In the genomic region with DNA sequence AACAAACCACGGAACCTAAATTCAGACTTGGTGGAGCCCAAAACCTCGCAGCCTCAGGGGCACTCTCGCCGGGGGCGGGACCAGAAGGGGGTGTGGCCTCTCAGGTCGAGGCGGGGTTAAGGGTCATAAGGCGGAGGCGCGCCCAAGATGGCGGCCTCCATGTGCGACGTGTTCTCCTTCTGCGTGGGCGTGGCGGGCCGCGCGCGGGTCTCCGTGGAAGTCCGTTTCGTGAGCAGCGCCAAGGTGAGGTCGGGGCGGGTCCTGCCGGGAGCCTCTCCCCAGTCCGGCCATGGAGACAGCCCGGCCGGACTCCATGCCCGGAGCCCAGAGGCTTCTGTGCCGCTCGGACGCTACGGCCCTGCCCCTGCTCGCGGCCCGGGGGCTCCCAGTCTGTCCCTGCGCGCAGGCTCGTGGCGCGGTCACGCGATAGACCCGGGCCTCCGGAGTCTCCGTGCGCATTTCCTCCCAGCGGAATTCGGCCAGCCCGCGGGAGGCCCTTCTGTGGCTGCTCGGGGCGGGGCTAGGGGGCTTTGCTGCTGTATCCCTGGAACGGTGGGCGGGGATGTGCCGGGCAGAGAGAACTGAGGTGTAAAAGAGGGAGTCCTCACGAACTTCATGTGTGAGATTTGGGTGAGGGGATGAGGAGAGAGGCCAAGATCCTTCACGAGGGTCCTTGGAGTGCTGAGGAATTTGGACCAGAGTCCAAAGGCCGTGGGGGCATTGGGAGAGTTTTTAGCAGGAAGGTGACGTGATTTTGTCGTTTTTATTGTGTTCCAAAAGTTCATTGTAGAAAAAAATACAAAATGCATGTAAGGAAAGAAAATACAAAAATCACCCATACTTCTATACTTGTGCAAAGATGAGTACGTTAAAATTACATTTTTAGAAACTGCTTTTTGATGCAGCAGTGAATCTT, we compare ENCODE assay signal across 1 cellular context.
TF ChIP-seq lines count a peak whose summit lies in the region.

A gene (plus strand): TSS at position 126 of the 916 bp plus-strand sequence. CDS start 22 bp downstream, at position 148.

TF ChIP-seq in HepG2, 621 proteins besides CTCF, POLR2A, EP300 and RAD21 (continued from another document and continues in another):
- TF ChIP-seq, protein P1, sequence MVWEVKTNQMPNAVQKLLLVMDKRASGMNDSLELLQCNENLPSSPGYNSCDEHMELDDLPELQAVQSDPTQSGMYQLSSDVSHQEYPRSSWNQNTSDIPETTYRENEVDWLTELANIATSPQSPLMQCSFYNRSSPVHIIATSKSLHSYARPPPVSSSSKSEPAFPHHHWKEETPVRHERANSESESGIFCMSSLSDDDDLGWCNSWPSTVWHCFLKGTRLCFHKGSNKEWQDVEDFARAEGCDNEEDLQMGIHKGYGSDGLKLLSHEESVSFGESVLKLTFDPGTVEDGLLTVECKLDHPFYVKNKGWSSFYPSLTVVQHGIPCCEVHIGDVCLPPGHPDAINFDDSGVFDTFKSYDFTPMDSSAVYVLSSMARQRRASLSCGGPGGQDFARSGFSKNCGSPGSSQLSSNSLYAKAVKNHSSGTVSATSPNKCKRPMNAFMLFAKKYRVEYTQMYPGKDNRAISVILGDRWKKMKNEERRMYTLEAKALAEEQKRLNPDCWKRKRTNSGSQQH (CRISPR knock-in tag; IDR thresholded peaks at IDR 0.05; ENCODE audit: low read depth) = 0 out of 2 replicates have a peak, but pooled peaks have one; percentile 56
- TF ChIP-seq, protein P2, sequence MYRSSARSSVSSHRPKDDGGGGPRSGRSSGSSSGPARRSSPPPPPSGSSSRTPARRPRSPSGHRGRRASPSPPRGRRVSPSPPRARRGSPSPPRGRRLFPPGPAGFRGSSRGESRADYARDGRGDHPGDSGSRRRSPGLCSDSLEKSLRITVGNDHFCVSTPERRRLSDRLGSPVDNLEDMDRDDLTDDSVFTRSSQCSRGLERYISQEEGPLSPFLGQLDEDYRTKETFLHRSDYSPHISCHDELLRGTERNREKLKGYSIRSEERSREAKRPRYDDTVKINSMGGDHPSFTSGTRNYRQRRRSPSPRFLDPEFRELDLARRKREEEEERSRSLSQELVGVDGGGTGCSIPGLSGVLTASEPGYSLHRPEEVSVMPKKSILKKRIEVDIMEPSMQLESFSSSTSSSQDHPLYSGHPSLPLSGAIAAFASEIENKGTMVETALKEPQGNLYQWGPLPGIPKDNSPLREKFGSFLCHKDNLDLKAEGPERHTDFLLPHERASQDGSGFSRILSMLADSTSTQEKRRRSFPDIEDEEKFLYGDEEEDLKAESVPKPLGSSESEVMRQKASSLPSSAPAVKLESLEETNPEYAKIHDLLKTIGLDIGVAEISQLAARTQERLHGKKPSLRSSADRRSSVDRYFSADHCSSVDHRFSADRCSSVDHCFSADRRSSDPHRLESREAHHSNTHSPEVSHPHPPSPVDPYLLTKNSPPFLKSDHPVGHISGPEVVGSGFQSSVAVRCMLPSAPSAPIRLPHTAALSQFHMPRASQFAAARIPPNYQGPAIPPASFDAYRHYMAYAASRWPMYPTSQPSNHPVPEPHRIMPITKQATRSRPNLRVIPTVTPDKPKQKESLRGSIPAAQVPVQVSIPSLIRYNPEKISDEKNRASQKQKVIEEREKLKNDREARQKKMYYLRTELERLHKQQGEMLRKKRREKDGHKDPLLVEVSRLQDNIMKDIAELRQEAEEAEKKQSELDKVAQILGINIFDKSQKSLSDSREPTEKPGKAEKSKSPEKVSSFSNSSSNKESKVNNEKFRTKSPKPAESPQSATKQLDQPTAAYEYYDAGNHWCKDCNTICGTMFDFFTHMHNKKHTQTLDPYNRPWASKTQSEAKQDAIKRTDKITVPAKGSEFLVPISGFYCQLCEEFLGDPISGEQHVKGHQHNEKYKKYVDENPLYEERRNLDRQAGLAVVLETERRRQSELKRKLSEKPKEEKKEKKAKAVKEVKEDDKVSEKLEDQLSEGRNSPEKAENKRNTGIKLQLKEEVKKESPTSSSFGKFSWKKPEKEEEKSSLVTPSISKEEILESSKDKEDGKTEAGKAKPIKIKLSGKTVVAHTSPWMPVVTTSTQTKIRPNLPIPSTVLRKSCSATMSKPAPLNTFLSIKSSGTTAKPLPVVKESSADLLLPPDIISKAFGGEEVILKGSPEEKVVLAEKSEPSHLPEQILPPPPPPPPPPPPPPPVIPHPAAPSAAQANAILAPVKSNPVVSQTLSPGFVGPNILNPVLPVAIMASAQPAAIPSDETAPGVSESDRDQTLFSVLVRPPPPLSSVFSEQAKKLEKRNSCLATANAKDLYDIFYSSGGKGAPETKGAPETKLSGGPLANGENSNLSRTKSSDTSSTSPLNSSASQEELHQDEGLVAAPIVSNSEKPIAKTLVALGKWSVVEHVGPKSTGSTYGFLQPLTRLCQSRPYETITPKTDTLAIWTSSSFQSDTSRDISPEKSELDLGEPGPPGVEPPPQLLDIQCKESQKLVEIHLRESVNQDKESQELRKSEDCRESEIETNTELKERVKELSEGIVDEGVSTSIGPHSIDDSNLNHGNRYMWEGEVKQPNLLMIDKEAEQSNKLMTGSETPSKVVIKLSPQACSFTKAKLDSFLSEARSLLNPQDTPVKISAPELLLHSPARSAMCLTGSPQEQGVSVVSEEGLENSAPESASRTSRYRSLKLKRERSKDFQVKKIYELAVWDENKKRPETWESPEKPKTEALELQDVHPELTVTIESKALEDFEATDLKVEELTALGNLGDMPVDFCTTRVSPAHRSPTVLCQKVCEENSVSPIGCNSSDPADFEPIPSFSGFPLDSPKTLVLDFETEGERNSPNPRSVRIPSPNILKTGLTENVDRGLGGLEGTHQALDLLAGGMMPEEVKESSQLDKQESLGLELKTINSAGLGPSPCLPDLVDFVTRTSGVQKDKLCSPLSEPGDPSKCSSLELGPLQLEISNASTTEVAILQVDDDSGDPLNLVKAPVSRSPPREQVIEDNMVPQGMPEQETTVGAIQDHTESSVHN (CRISPR knock-in tag; IDR thresholded peaks at IDR 0.05) = no peak
- TF ChIP-seq ZNF720 (CRISPR knock-in tag; IDR thresholded peaks at IDR 0.05) (peak; percentile 13; the same call in 1 of the 2 replicates), ZNF317 (CRISPR knock-in tag; IDR thresholded peaks at IDR 0.05) (peak; percentile 67; the same call in 1 of the 2 replicates), ARNTL (CRISPR knock-in tag; IDR thresholded peaks at IDR 0.05) (peak; percentile 39), ZNF777 (CRISPR knock-in tag; IDR thresholded peaks at IDR 0.05) (peak; percentile 56), ZNF883 (CRISPR knock-in tag; IDR thresholded peaks at IDR 0.05; ENCODE audit: not compliant biosample characterization) (peak; percentile 68), ZNF235 (CRISPR knock-in tag; IDR thresholded peaks at IDR 0.05; ENCODE audit: borderline replicate concordance) (peak; percentile 80), ZNF577 (CRISPR knock-in tag; IDR thresholded peaks at IDR 0.05; ENCODE audit: borderline replicate concordance, low read depth) (0 out of 2 replicates have a peak, but pooled peaks have one; percentile 63), JUND (CRISPR knock-in tag; IDR thresholded peaks at IDR 0.05) (peak; percentile 67; the same call in 1 of the 2 replicates), ZNF20 (CRISPR knock-in tag; IDR thresholded peaks at IDR 0.05) (peak; percentile 57; the same call in 1 of the 2 replicates), PHB2 (IDR thresholded peaks at IDR 0.05; ENCODE audit: partially characterized antibody) (no peak), HNRNPLL (IDR thresholded peaks at IDR 0.05; ENCODE audit: low read depth, low read length, poor library complexity, severe bottlenecking) (peak; percentile 91), KMT2B (CRISPR knock-in tag; IDR thresholded peaks at IDR 0.05) (peak; percentile 90), SSRP1 (CRISPR knock-in tag; IDR thresholded peaks at IDR 0.05) (no peak), IKZF1 (IDR thresholded peaks at IDR 0.05) (no peak), RFXANK (CRISPR knock-in tag; IDR thresholded peaks at IDR 0.05) (no peak), PCBP2 (optimal IDR thresholded peaks at IDR 0.05; ENCODE audit: low read depth, low read length, poor library complexity, severe bottlenecking) (peak; percentile 35), XRCC5 (optimal IDR thresholded peaks at IDR 0.05; ENCODE audit: low read length) (no peak), ZBTB7A (CRISPR knock-in tag; IDR thresholded peaks at IDR 0.05) (peak; percentile 49), HDAC6 (IDR thresholded peaks at IDR 0.05; ENCODE audit: low read depth, low read length) (no peak), ZNF234 (CRISPR knock-in tag; conservative IDR thresholded peaks at IDR 0.05) (peak; percentile 66; the same call in 1 of the 2 replicates), ZNF747 (CRISPR knock-in tag; IDR thresholded peaks at IDR 0.05; ENCODE audit: borderline replicate concordance) (peak; percentile 44; the same call in 1 of the 2 replicates)
- TF ChIP-seq, protein P3, sequence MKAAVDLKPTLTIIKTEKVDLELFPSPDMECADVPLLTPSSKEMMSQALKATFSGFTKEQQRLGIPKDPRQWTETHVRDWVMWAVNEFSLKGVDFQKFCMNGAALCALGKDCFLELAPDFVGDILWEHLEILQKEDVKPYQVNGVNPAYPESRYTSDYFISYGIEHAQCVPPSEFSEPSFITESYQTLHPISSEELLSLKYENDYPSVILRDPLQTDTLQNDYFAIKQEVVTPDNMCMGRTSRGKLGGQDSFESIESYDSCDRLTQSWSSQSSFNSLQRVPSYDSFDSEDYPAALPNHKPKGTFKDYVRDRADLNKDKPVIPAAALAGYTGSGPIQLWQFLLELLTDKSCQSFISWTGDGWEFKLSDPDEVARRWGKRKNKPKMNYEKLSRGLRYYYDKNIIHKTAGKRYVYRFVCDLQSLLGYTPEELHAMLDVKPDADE (CRISPR knock-in tag; IDR thresholded peaks at IDR 0.05) = peak; percentile 60; the same call in 1 of the 2 replicates
- TF ChIP-seq, protein P4, sequence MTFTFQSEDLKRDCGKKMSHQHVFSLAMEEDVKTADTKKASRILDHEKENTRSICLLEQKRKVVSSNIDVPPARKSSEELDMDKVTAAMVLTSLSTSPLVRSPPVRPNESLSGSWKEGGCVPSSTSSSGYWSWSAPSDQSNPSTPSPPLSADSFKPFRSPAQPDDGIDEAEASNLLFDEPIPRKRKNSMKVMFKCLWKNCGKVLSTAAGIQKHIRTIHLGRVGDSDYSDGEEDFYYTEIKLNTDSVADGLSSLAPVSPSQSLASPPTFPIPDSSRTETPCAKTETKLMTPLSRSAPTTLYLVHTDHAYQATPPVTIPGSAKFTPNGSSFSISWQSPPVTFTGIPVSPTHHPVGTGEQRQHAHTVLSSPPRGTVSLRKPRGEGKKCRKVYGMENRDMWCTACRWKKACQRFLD (CRISPR knock-in tag; IDR thresholded peaks at IDR 0.05; ENCODE audit: borderline replicate concordance) = peak; percentile 93; the same call in 1 of the 2 replicates
- TF ChIP-seq, protein P5, sequence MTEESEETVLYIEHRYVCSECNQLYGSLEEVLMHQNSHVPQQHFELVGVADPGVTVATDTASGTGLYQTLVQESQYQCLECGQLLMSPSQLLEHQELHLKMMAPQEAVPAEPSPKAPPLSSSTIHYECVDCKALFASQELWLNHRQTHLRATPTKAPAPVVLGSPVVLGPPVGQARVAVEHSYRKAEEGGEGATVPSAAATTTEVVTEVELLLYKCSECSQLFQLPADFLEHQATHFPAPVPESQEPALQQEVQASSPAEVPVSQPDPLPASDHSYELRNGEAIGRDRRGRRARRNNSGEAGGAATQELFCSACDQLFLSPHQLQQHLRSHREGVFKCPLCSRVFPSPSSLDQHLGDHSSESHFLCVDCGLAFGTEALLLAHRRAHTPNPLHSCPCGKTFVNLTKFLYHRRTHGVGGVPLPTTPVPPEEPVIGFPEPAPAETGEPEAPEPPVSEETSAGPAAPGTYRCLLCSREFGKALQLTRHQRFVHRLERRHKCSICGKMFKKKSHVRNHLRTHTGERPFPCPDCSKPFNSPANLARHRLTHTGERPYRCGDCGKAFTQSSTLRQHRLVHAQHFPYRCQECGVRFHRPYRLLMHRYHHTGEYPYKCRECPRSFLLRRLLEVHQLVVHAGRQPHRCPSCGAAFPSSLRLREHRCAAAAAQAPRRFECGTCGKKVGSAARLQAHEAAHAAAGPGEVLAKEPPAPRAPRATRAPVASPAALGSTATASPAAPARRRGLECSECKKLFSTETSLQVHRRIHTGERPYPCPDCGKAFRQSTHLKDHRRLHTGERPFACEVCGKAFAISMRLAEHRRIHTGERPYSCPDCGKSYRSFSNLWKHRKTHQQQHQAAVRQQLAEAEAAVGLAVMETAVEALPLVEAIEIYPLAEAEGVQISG (CRISPR knock-in tag; IDR thresholded peaks at IDR 0.05) = peak; percentile 94
- TF ChIP-seq, protein P6, sequence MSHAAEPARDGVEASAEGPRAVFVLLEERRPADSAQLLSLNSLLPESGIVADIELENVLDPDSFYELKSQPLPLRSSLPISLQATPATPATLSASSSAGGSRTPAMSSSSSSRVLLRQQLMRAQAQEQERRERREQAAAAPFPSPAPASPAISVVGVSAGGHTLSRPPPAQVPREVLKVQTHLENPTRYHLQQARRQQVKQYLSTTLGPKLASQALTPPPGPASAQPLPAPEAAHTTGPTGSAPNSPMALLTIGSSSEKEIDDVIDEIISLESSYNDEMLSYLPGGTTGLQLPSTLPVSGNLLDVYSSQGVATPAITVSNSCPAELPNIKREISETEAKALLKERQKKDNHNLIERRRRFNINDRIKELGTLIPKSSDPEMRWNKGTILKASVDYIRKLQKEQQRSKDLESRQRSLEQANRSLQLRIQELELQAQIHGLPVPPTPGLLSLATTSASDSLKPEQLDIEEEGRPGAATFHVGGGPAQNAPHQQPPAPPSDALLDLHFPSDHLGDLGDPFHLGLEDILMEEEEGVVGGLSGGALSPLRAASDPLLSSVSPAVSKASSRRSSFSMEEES (CRISPR knock-in tag; IDR thresholded peaks at IDR 0.05) = no peak; the same call in none of the 2 replicates
- TF ChIP-seq, protein P7, sequence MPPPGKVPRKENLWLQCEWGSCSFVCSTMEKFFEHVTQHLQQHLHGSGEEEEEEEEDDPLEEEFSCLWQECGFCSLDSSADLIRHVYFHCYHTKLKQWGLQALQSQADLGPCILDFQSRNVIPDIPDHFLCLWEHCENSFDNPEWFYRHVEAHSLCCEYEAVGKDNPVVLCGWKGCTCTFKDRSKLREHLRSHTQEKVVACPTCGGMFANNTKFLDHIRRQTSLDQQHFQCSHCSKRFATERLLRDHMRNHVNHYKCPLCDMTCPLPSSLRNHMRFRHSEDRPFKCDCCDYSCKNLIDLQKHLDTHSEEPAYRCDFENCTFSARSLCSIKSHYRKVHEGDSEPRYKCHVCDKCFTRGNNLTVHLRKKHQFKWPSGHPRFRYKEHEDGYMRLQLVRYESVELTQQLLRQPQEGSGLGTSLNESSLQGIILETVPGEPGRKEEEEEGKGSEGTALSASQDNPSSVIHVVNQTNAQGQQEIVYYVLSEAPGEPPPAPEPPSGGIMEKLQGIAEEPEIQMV (CRISPR knock-in tag; IDR thresholded peaks at IDR 0.05; ENCODE audit: low read depth) = peak; percentile 76; the same call in 1 of the 2 replicates
- TF ChIP-seq, protein P8, sequence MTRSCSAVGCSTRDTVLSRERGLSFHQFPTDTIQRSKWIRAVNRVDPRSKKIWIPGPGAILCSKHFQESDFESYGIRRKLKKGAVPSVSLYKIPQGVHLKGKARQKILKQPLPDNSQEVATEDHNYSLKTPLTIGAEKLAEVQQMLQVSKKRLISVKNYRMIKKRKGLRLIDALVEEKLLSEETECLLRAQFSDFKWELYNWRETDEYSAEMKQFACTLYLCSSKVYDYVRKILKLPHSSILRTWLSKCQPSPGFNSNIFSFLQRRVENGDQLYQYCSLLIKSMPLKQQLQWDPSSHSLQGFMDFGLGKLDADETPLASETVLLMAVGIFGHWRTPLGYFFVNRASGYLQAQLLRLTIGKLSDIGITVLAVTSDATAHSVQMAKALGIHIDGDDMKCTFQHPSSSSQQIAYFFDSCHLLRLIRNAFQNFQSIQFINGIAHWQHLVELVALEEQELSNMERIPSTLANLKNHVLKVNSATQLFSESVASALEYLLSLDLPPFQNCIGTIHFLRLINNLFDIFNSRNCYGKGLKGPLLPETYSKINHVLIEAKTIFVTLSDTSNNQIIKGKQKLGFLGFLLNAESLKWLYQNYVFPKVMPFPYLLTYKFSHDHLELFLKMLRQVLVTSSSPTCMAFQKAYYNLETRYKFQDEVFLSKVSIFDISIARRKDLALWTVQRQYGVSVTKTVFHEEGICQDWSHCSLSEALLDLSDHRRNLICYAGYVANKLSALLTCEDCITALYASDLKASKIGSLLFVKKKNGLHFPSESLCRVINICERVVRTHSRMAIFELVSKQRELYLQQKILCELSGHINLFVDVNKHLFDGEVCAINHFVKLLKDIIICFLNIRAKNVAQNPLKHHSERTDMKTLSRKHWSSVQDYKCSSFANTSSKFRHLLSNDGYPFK (CRISPR knock-in tag; IDR thresholded peaks at IDR 0.05; ENCODE audit: borderline replicate concordance) = peak; percentile 91
